Comparison of ENCODE assay signal across 9 cellular contexts in the genomic region with DNA sequence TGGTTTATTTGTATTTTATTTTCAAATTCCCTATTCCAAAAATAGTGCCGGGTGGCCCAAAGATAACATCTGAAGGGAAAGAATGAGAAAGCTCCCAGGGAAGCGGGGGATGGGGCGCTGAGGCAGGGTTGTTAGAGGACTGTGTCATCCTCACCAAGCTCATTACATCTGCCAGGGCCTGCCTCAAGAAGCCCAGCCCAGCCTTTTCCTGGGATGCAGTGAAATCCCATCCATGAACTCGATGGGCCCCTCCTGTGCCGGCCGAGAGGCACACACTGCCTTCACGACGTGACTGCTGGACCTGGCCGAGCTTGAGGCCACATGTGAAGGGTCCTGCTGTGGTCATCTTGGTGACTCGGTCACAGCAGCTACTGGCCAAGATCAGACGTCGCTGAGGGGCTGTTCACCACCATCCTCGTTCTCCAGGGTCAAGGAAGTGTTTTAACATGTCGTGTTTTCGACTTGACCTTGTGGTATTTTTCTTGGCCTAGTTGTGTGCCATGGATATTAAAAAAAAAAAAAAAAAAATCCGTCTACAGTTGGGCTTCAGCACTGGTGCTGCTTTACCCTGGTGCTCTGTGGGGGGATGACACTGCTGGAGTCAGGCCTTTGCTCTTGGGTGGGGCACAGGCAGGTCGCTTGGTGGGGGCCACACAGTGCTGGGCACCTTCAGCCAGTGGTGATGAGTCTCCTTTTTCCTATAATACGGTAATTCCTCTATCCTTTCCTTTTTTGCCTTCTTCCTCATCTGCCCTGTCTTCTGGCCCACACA. TPM values are rescaled to one million over a fixed set of nuclear protein-coding genes. Genes with fewer than 3 reads are reported as not detected.
A peak's percentile ranks its signal among the peaks of the same experiment; 100 is the strongest.
DNase-seq lines count a peak whose midpoint lies in the region; ATAC-seq and TF ChIP-seq lines count a peak whose summit lies in the region.
"Had no signal": no experiment of that assay in that cellular context is flagged by ENCODE, and none has a peak within 500 bp of the region (broad histone marks: within the 10 kb centered on the region; RNA-seq: fewer than 3 reads in every experiment).

No MANE protein-coding gene starts in this region.

- peaks cover 52% of the 10 kb centered on the region for H3K36me3 Mint-ChIP-seq in nephron (ENCODE audit: low read depth)

- H3K27me3 Mint-ChIP-seq in nephron (ENCODE audit: low read depth) = no peaks in the 10 kb centered on the region
- H3K27me3 Mint-ChIP-seq: central memory CD8-positive, alpha-beta T cell had no signal

- H3K36me3 ChIP-seq in Peyer's patch (peaks cover 0 to 71% (median 0%) of the 10 kb centered on the region in 3 donors), esophagus squamous epithelium (peaks cover 15 to 75% (median 29%) of the 10 kb centered on the region in 3 donors)

- H3K4me3 ChIP-seq in Peyer's patch (no peak overlapping the region), esophagus squamous epithelium (no peak overlapping the region)

- peak overlapping the region; percentile 70 to 77 (median 74) for H3K27ac Mint-ChIP-seq in nephron

- TF ChIP-seq CTCF in Peyer's patch (IDR thresholded peaks at IDR 0.05) = no peak
- TF ChIP-seq CTCF in esophagus squamous epithelium (IDR thresholded peaks at IDR 0.05) = no peak
- no peak for TF ChIP-seq CTCF in nephron (IDR thresholded peaks at IDR 0.05; ENCODE audit: unreplicated experiment in 3 of 3)

- no peaks in the 10 kb centered on the region for H3K27me3 ChIP-seq in Peyer's patch
- H3K27me3 ChIP-seq in esophagus squamous epithelium = no peaks in the 10 kb centered on the region

- peaks cover 70% of the 10 kb centered on the region for H3K4me1 Mint-ChIP-seq in nephron

- ATAC-seq in GM18498 (IDR thresholded peaks at IDR 0.05; ENCODE audit: unreplicated experiment) = no peak

- peaks cover 0 to 74% (median 8%) of the 10 kb centered on the region in 4 donors for H3K4me1 ChIP-seq in Peyer's patch
- peaks cover 37 to 93% (median 73%) of the 10 kb centered on the region in 3 donors for H3K4me1 ChIP-seq in esophagus squamous epithelium

- peak overlapping the region in 2 of 3 experiments; percentile 22 to 52 for H3K4me3 Mint-ChIP-seq in nephron
- H3K4me3 Mint-ChIP-seq: central memory CD8-positive, alpha-beta T cell had no signal

- H3K27ac ChIP-seq in Peyer's patch (peak overlapping the region in 3 of 4 donors; percentile 40 to 76 (median 74)), esophagus squamous epithelium (peak overlapping the region; percentile 43 to 88 (median 74))

- no peaks in the 10 kb centered on the region for H3K9me3 Mint-ChIP-seq in nephron
- H3K9me3 Mint-ChIP-seq: central memory CD8-positive, alpha-beta T cell had no signal

- intact Hi-C loops in esophagus squamous epithelium (cut with DNase I) = no loop called here

- DNase-seq in AG20443 (ENCODE audit: low spot score) (peak; percentile 79), Peyer's patch (no peak), esophagus squamous epithelium (lab: John Stamatoyannopoulos, UW) (no peak), GM19240 (ENCODE audit: insufficient read length, low spot score) (no peak), SHP77 (lab: John Stamatoyannopoulos, UW) (no peak), SIG-M5 (lab: John Stamatoyannopoulos, UW) (no peak)

- TF ChIP-seq POLR2A in Peyer's patch (IDR thresholded peaks at IDR 0.05) (no peak), esophagus squamous epithelium (IDR thresholded peaks at IDR 0.05) (no peak)

- 48 to 74% methylated on average over 11 of the region's 18 CpGs for WGBS in esophagus squamous epithelium, 2 donors

- H3K9me3 ChIP-seq in Peyer's patch = no peaks in the 10 kb centered on the region
- no peaks in the 10 kb centered on the region for H3K9me3 ChIP-seq in esophagus squamous epithelium

RNA-seq across cellular contexts. Expression of gene TIMM22, which starts 4.9 kb away (rescaled TPM):
- total RNA-seq in Peyer's patch (10 to 100 TPM in 3 of 4 donors, 1 to 10 TPM in 1; 9.0 to 18.2 (median 11.2) TPM), esophagus squamous epithelium (10 to 100 TPM in 3 of 4 donors, 1 to 10 TPM in 1; 7.7 to 18.5 (median 11.8) TPM)

RNA-seq across cellular contexts. Expression of gene NXN, which starts 22.2 kb away (rescaled TPM):
- total RNA-seq in Peyer's patch = 10 to 100 TPM in 2 of 4 donors, 1 to 10 TPM in 2; 2.1 to 14.0 (median 8.6) TPM
- total RNA-seq in esophagus squamous epithelium = 10 to 100 TPM; 19.5 to 34.9 (median 28.7) TPM
